Comparison of ENCODE assay signal across 1 cellular context in the genomic region with DNA sequence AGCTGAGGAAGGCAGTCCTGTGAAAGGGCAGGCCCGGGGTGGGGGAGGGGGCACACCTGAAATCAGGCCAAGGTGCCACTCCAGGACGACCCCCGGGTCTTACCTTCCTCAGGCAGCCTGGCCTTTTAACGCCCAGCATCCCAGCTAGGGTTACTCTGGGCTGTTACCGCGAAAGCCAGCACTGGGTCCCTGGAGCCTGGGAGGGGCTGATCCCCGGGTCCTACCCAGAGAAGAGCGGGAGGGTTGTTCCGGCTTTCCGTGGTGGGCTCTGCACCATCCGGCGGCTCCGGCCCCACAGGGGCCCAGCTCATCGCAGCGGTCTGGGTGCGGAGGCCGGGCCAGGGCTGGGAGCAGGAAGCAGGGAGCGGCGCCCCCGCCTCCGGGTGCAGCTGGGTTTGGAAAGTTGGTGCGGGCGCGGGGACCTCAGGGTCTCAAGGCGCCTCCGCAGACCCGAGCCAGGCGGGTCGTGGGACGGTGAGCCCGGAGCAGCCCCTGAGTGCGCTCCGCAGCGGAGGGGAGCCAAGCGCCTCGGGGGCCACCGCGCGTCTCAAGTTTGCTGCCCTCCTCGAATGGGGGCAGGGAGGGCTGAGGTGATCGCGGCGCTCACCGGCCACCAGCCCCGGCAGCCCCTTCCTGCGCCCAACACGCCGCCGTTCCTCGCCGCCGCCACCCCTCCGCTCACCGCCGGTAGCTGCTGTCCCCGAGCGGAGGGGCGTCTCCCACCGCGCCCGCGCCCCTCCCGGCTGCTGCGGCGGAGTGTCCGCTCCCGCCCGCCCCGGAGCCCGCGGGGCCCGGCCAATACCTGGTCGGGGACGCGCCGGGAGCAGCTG.
TF ChIP-seq lines count a peak whose summit lies in the region.

No MANE protein-coding gene starts in this region.

TF ChIP-seq in IMR-90, 13 proteins besides CTCF, POLR2A, EP300 and RAD21 (continued from another document):
- TF ChIP-seq, protein P1, sequence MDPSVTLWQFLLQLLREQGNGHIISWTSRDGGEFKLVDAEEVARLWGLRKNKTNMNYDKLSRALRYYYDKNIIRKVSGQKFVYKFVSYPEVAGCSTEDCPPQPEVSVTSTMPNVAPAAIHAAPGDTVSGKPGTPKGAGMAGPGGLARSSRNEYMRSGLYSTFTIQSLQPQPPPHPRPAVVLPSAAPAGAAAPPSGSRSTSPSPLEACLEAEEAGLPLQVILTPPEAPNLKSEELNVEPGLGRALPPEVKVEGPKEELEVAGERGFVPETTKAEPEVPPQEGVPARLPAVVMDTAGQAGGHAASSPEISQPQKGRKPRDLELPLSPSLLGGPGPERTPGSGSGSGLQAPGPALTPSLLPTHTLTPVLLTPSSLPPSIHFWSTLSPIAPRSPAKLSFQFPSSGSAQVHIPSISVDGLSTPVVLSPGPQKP (IDR thresholded peaks at IDR 0.05; ENCODE audit: borderline replicate concordance, low read depth, low read length) = no peak
- TF ChIP-seq MAFK (IDR thresholded peaks at IDR 0.05; ENCODE audit: low read depth, low read length) (no peak), NFE2L2 (IDR thresholded peaks at IDR 0.05; ENCODE audit: low read depth, low read length) (no peak), SMC3 (IDR thresholded peaks at IDR 0.05; ENCODE audit: low read depth, low read length) (no peak), BHLHE40 (IDR thresholded peaks at IDR 0.05; ENCODE audit: low read depth, low read length) (no peak)
